Comparison of ENCODE assay signal across 28 cellular contexts in genomic region chr6:163149535-163149848, GRCh38.
DNase-seq lines count a peak whose midpoint lies in the region; ATAC-seq, FAIRE-seq and TF ChIP-seq lines count a peak whose summit lies in the region.
"Had no signal": no experiment of that assay in that cellular context is flagged by ENCODE, and none has a peak within 500 bp of the region (broad histone marks: within the 10 kb centered on the region; RNA-seq: fewer than 3 reads in every experiment).

No MANE protein-coding gene starts in this region.

- FAIRE-seq in frontal cortex (lab: Jason Lieb, UNC) = no peak
- FAIRE-seq: A204.1, GM18507, H54 had no signal

- H3K9ac ChIP-seq in iPS-15b (ENCODE audit: low read depth, low read length) = peak overlapping the region; percentile 50
- H3K9ac ChIP-seq: SK-N-SH had no signal

- H3K36me3 ChIP-seq in GM23338 (ENCODE audit: insufficient read depth) (no peaks in the 10 kb centered on the region), iPS-15b (ENCODE audit: control insufficient read depth, insufficient read depth, low read length) (no peaks in the 10 kb centered on the region), SJCRH30 (no peaks in the 10 kb centered on the region)

- H3K27ac ChIP-seq in GM23338 (ENCODE audit: low read depth) (no peak overlapping the region), caudate nucleus (ENCODE audit: low read depth, low read length) (peak overlapping the region; percentile 90), substantia nigra (ENCODE audit: low read depth, low read length, poor library complexity, severe bottlenecking) (peak overlapping the region; percentile 97), SJCRH30 (no peak overlapping the region)
- H3K27ac ChIP-seq: C4-2B, PC-9 had no signal

- no peak overlapping the region for H3K4me3 Mint-ChIP-seq in GM23338
- H3K4me3 Mint-ChIP-seq: CD8-positive, alpha-beta memory T cell; HFFc6 had no signal

- H3K4me1 ChIP-seq in GM23338 (ENCODE audit: insufficient read depth) = no peaks in the 10 kb centered on the region
- no peaks in the 10 kb centered on the region for H3K4me1 ChIP-seq in iPS-15b (ENCODE audit: control insufficient read depth, insufficient read depth, low read length)
- no peaks in the 10 kb centered on the region for H3K4me1 ChIP-seq in SJCRH30

- peaks cover 4% of the 10 kb centered on the region for H3K4me1 Mint-ChIP-seq in GM23338
- H3K4me1 Mint-ChIP-seq: CD8-positive, alpha-beta memory T cell had no signal

- 0 out of 2 replicates have a peak, but pooled peaks cover 6% of the 10 kb centered on the region for H3K9me2 ChIP-seq in GM23338 (ENCODE audit: insufficient read depth)
- H3K9me2 ChIP-seq: SK-N-SH had no signal

- H3K36me3 Mint-ChIP-seq in GM23338 (ENCODE audit: low read depth) = no peaks in the 10 kb centered on the region
- H3K36me3 Mint-ChIP-seq: CD8-positive, alpha-beta memory T cell had no signal

- no peaks in the 10 kb centered on the region for H4K20me1 ChIP-seq in GM23338 (replicated peaks; ENCODE audit: insufficient read depth)

- H2AFZ ChIP-seq in GM23338 = peak overlapping the region; percentile 76
- H2AFZ ChIP-seq: PC-9 had no signal

- TF ChIP-seq CTCF in GM23338 (conservative IDR thresholded peaks at IDR 0.05; ENCODE audit: low read depth in 2 of 2) = no peak

- H3K27me3 Mint-ChIP-seq in GM23338 (ENCODE audit: insufficient read depth, low read depth, poor library complexity) = peaks cover 3% of the 10 kb centered on the region

- H3K27me3 ChIP-seq in GM23338 (ENCODE audit: insufficient read depth) (no peaks in the 10 kb centered on the region), iPS-15b (ENCODE audit: control insufficient read depth, insufficient read depth, low read length) (peaks cover 4% of the 10 kb centered on the region), SJCRH30 (no peaks in the 10 kb centered on the region)

- no peaks in the 10 kb centered on the region for H3K9me3 Mint-ChIP-seq in GM23338

- ATAC-seq in GM23338 = peak; percentile 47; the same call in 2 of the 3 replicates

- H3F3A ChIP-seq in GM23338 (replicated peaks; ENCODE audit: low read depth) = no peaks in the 10 kb centered on the region

- H3K79me2 ChIP-seq in GM23338 (replicated peaks; ENCODE audit: insufficient read depth) = no peaks in the 10 kb centered on the region

- H3K4me3 ChIP-seq in GM23338 = no peak overlapping the region
- peak overlapping the region; percentile 30 for H3K4me3 ChIP-seq in iPS-15b (ENCODE audit: low read depth, low read length)
- no peak overlapping the region for H3K4me3 ChIP-seq in SJCRH30
- H3K4me3 ChIP-seq: PC-9 had no signal

- no peak overlapping the region for H3K27ac Mint-ChIP-seq in GM23338
- H3K27ac Mint-ChIP-seq: CD8-positive, alpha-beta memory T cell; HFFc6 had no signal

- no peak overlapping the region for H3K4me2 ChIP-seq in GM23338
- H3K4me2 ChIP-seq: PC-9, SK-N-SH had no signal

- H3K9me3 ChIP-seq in iPS-15b (ENCODE audit: control insufficient read depth, insufficient read depth, low read length) (no peaks in the 10 kb centered on the region), SJCRH30 (replicated peaks) (no peaks in the 10 kb centered on the region)
- H3K9me3 ChIP-seq: SK-N-SH had no signal

- DNase-seq in GM23338 (ENCODE audit: low spot score) (peak; percentile 8), caudate nucleus (lab: John Stamatoyannopoulos, UW) (no peak), substantia nigra (lab: John Stamatoyannopoulos, UW) (no peak), SJCRH30 (no peak), frontal cortex (ENCODE audit: low spot score in 2 of 2) (no peak), NCI-H2196 treated with DMSO at 0.1 percent for 48 hours (lab: John Stamatoyannopoulos, UW; ENCODE audit: unreplicated experiment) (no peak)
- DNase-seq: Calu3; CD8-positive, alpha-beta memory T cell; DMS153; GDM1; HFFc6; KBM-7; MM.1S; NCI-H1048; NCI-H1417 treated with DMSO at 0.1 percent for 48 hours; NCI-H187 treated with DMSO at 0.1 percent for 48 hours; NCI-H2227 treated with DMSO at 0.1 percent for 48 hours; NCI-H510A treated with DMSO at 0.1 percent for 48 hours; NCI-H748 treated with DMSO at 0.1 percent for 48 hours; PC-9; RPMI8226; SHP77 treated with DMSO at 0.1 percent for 48 hours; SK-N-SH had no signal

TF ChIP-seq in GM23338, 12 proteins besides CTCF, POLR2A, EP300 and RAD21 (continues in another document):
- TF ChIP-seq EZH2phosphoT487 (IDR thresholded peaks at IDR 0.05; ENCODE audit: unreplicated experiment) = no peak
- TF ChIP-seq, protein P1, sequence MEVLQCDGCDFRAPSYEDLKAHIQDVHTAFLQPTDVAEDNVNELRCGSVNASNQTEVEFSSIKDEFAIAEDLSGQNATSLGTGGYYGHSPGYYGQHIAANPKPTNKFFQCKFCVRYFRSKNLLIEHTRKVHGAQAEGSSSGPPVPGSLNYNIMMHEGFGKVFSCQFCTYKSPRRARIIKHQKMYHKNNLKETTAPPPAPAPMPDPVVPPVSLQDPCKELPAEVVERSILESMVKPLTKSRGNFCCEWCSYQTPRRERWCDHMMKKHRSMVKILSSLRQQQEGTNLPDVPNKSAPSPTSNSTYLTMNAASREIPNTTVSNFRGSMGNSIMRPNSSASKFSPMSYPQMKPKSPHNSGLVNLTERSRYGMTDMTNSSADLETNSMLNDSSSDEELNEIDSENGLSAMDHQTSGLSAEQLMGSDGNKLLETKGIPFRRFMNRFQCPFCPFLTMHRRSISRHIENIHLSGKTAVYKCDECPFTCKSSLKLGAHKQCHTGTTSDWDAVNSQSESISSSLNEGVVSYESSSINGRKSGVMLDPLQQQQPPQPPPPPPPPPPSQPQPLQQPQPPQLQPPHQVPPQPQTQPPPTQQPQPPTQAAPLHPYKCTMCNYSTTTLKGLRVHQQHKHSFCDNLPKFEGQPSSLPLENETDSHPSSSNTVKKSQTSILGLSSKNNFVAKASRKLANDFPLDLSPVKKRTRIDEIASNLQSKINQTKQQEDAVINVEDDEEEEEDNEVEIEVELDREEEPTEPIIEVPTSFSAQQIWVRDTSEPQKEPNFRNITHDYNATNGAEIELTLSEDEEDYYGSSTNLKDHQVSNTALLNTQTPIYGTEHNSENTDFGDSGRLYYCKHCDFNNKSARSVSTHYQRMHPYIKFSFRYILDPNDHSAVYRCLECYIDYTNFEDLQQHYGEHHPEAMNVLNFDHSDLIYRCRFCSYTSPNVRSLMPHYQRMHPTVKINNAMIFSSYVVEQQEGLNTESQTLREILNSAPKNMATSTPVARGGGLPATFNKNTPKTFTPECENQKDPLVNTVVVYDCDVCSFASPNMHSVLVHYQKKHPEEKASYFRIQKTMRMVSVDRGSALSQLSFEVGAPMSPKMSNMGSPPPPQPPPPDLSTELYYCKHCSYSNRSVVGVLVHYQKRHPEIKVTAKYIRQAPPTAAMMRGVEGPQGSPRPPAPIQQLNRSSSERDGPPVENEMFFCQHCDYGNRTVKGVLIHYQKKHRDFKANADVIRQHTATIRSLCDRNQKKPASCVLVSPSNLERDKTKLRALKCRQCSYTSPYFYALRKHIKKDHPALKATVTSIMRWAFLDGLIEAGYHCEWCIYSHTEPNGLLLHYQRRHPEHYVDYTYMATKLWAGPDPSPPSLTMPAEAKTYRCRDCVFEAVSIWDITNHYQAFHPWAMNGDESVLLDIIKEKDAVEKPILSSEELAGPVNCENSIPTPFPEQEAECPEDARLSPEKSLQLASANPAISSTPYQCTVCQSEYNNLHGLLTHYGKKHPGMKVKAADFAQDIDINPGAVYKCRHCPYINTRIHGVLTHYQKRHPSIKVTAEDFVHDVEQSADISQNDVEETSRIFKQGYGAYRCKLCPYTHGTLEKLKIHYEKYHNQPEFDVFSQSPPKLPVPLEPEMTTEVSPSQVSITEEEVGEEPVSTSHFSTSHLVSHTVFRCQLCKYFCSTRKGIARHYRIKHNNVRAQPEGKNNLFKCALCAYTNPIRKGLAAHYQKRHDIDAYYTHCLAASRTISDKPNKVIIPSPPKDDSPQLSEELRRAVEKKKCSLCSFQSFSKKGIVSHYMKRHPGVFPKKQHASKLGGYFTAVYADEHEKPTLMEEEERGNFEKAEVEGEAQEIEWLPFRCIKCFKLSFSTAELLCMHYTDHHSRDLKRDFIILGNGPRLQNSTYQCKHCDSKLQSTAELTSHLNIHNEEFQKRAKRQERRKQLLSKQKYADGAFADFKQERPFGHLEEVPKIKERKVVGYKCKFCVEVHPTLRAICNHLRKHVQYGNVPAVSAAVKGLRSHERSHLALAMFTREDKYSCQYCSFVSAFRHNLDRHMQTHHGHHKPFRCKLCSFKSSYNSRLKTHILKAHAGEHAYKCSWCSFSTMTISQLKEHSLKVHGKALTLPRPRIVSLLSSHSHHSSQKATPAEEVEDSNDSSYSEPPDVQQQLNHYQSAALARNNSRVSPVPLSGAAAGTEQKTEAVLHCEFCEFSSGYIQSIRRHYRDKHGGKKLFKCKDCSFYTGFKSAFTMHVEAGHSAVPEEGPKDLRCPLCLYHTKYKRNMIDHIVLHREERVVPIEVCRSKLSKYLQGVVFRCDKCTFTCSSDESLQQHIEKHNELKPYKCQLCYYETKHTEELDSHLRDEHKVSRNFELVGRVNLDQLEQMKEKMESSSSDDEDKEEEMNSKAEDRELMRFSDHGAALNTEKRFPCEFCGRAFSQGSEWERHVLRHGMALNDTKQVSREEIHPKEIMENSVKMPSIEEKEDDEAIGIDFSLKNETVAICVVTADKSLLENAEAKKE (CRISPR knock-in tag; IDR thresholded peaks at IDR 0.05) = no peak
- no peak for TF ChIP-seq ZNF114 (CRISPR knock-in tag; IDR thresholded peaks at IDR 0.05)
- TF ChIP-seq REST (IDR thresholded peaks at IDR 0.05; ENCODE audit: unreplicated experiment) = no peak

Comparison
In these comparisons a context has a peak if more than half of its experiments do, and no peak if none do; other contexts are left out.
1. H3K27ac ChIP-seq: peak in caudate nucleus (single experiment) and substantia nigra (single experiment); none in GM23338 (single experiment) and SJCRH30 (single experiment).